Comparison of ENCODE assay signal across 8 cellular contexts in genomic region chr12:80936353-80936641, GRCh38. TPM values are rescaled to one million over a fixed set of nuclear protein-coding genes. Genes with fewer than 3 reads are reported as not detected.
DNase-seq lines count a peak whose midpoint lies in the region; ATAC-seq and TF ChIP-seq lines count a peak whose summit lies in the region.

No MANE protein-coding gene starts in this region.

- ATAC-seq in GM19328 (IDR thresholded peaks at IDR 0.05; ENCODE audit: unreplicated experiment) (peak; percentile 1), gastroesophageal sphincter (peak; percentile 16), HG02763 (IDR thresholded peaks at IDR 0.05; ENCODE audit: unreplicated experiment) (no peak), HG03135 (IDR thresholded peaks at IDR 0.05; ENCODE audit: unreplicated experiment) (no peak)

- H3K9me3 ChIP-seq in gastroesophageal sphincter = no peaks in the 10 kb centered on the region

- TF ChIP-seq EP300 in gastroesophageal sphincter (IDR thresholded peaks at IDR 0.05) = no peak

- peaks cover 6% of the 10 kb centered on the region for H3K27me3 ChIP-seq in gastroesophageal sphincter

- DNase-seq in NCI-H82 treated with DMSO at 0.1 percent for 48 hours (lab: John Stamatoyannopoulos, UW; ENCODE audit: unreplicated experiment) (peak; percentile 36), retinal pigment epithelial cell (ENCODE audit: low read depth) (no peak), kidney glomerular epithelial cell (lab: John Stamatoyannopoulos, UW) (no peak), germinal center (ENCODE audit: low spot score) (no peak)

- no peak for TF ChIP-seq POLR2A in gastroesophageal sphincter (IDR thresholded peaks at IDR 0.05)

- WGBS in gastroesophageal sphincter (ENCODE audit: low coverage in 1 of 2), 2 donors = 3 to 25% methylated on average over 2 to 10 of the region's 11 CpGs

- H3K27ac ChIP-seq in gastroesophageal sphincter = peak overlapping the region in 3 of 4 donors; percentile 71 to 85 (median 83)

- H3K4me3 ChIP-seq in gastroesophageal sphincter = peak overlapping the region; percentile 66 to 78
- H3K4me3 ChIP-seq in retinal pigment epithelial cell (ENCODE audit: low read length) = peak overlapping the region; percentile 79

- TF ChIP-seq CTCF in gastroesophageal sphincter (IDR thresholded peaks at IDR 0.05) = no peak
- no peak for TF ChIP-seq CTCF in retinal pigment epithelial cell (conservative IDR thresholded peaks at IDR 0.05; ENCODE audit: low read depth, low read length)

- H3K4me1 ChIP-seq in gastroesophageal sphincter = peaks cover 0 to 16% (median 0%) of the 10 kb centered on the region in 3 donors

- no peaks in the 10 kb centered on the region for H3K36me3 ChIP-seq in gastroesophageal sphincter

RNA-seq across cellular contexts. Expression of gene LIN7A, which starts 1.4 kb away (rescaled TPM):
- 10 to 100 TPM in 2 of 4 donors, 1 to 10 TPM in 2; 6.6 to 50.6 (median 11.9) TPM for total RNA-seq in gastroesophageal sphincter

Comparison
In these comparisons a context has a peak if more than half of its experiments do, and no peak if none do; other contexts are left out.
1. ATAC-seq: peak in GM19328 (single experiment) and gastroesophageal sphincter (single experiment); none in HG02763 (single experiment) and HG03135 (single experiment).